8 cellular contexts compared by ENCODE assay signal in the genomic region with DNA sequence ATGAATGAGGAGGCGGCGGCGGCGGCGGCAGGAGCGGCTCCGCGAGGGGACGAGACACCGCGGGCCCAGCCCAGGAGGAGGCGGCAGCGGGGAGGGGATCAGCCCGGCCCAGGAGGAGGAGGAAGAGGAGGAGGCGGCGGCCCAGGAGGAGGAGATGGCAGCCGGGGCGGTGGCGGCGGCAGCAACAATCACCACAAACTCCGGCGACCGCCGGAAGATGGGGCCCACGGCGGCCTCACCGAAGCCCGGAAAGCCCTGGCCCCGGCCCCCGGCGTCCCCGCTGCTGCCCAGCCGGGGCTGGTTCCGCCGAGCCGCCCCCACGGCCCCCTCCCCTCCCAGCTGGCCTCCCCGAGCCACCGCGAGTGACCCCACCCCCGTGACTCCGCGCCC. TPM values are rescaled to one million over a fixed set of nuclear protein-coding genes. Genes with fewer than 3 reads are reported as not detected.
A peak's percentile ranks its signal among the peaks of the same experiment; 100 is the strongest.
DNase-seq lines count a peak whose midpoint lies in the region; ATAC-seq and TF ChIP-seq lines count a peak whose summit lies in the region.
"Not testable (repeated sequence)": the region's sequence is repeated elsewhere in the genome, so short reads cannot be mapped to it uniquely, and the experiment has no call there.

No MANE protein-coding gene starts in this region.

- TF ChIP-seq POLR2A in erythroblast (IDR thresholded peaks at IDR 0.05; ENCODE audit: low read length): not testable (repeated sequence)

- TF ChIP-seq CTCF in mucosa of descending colon (IDR thresholded peaks at IDR 0.05): not testable (repeated sequence)

- intact Hi-C loops in mucosa of descending colon (cut with DNase I, micrococcal nuclease): not testable (repeated sequence)

- DNase-seq in CMK (ENCODE audit: low read depth) (peak; percentile 38), RKO (ENCODE audit: low spot score) (peak; percentile 48), activated T-cell treated with anti-CD3 and anti-CD28 coated beads for 48 hours (ENCODE audit: low read depth) (peak; percentile 63), erythroblast (lab: John Stamatoyannopoulos, UW) (peak; percentile 73 to 79), mucosa of descending colon (peak; percentile 61 to 84 (median 82))
- DNase-seq in stimulated activated CD8-positive, alpha-beta memory T cell treated with anti-CD3 and anti-CD28 coated beads, Interleukin-15, amount 100 ng/mL, for 1 hour (ENCODE audit: low read depth): peak; percentile 24

- H3K36me3 ChIP-seq in mucosa of descending colon (ENCODE audit: low read depth): not testable (repeated sequence)

- ATAC-seq in GM21447 (IDR thresholded peaks at IDR 0.05; ENCODE audit: unreplicated experiment): peak; percentile 53
- ATAC-seq in HG03520 (IDR thresholded peaks at IDR 0.05; ENCODE audit: unreplicated experiment): peak; percentile 41
- peak; percentile 85 for ATAC-seq in mucosa of descending colon

- H3K4me3 ChIP-seq in mucosa of descending colon: peak overlapping the region; percentile 43

- peaks cover 21% of the 10 kb centered on the region for H3K4me1 ChIP-seq in mucosa of descending colon (ENCODE audit: low read depth)

- not testable (repeated sequence) for H3K9me3 ChIP-seq in mucosa of descending colon

RNA-seq across cellular contexts. Expression of gene MEMO1, which starts 0.5 kb away (rescaled TPM):
- 10 to 100 TPM; 28.6 to 46.4 (median 29.2) TPM for total RNA-seq in mucosa of descending colon

RNA-seq across cellular contexts. Expression of gene DPY30, which starts 29.3 kb away (rescaled TPM):
- 10 to 100 TPM; 49.0 to 59.2 (median 49.0) TPM for total RNA-seq in mucosa of descending colon

RNA-seq across cellular contexts. Expression of gene SPAST, which starts 53.1 kb away (rescaled TPM):
- total RNA-seq in mucosa of descending colon: 10 to 100 TPM; 17.2 to 18.9 (median 17.2) TPM

Comparison
In these comparisons a context has a peak if more than half of its experiments do, and no peak if none do; other contexts are left out.
1. Peak in every context shown above with its lines: DNase-seq, ATAC-seq and H3K4me3 ChIP-seq.
2. DNase-seq: peak in every context shown above with its lines; median percentile 82 in mucosa of descending colon; 76 in erythroblast; 63 in activated T-cell treated with anti-CD3 and anti-CD28 coated beads for 48 hours; 48 in RKO; 38 in CMK; 24 in stimulated activated CD8-positive, alpha-beta memory T cell treated with anti-CD3 and anti-CD28 coated beads, Interleukin-15, amount 100 ng/mL, for 1 hour.